28 cellular contexts compared by ENCODE assay signal in genomic region chr12:109940339-109940923, GRCh38.
"Had no signal": no experiment of that assay in that cellular context is flagged by ENCODE, and none has a peak within 500 bp of the region (broad histone marks: within the 10 kb centered on the region; RNA-seq: fewer than 3 reads in every experiment).

No MANE protein-coding gene starts in this region.

- H3K27me3 Mint-ChIP-seq: activated CD4-positive, alpha-beta memory T cell treated with anti-CD3 and anti-CD28 coated beads for 36 hours; activated CD4-positive, alpha-beta T cell treated with anti-CD3 and anti-CD28 coated beads, Interleukin-2, amount 10 ng/mL, durations not matched to agents 24 days and 14 days; activated naive CD4-positive, alpha-beta T cell treated with anti-CD3 and anti-CD28 coated beads, Interleukin-2, amount 50 U/mL, for 24 hours; activated naive CD8-positive, alpha-beta T cell treated with anti-CD3 and anti-CD28 coated beads, Interleukin-2, amount 50 U/mL, for 24 hours; activated T-cell treated with anti-CD3 and anti-CD28 coated beads, Interleukin-2, amount 50 U/mL, for 24 hours; naive thymus-derived CD8-positive, alpha-beta T cell; type B pancreatic cell had no signal

- DNase-seq: activated CD4-positive, alpha-beta memory T cell treated with anti-CD3 and anti-CD28 coated beads for 36 hours; activated CD4-positive, alpha-beta T cell treated with anti-CD3 and anti-CD28 coated beads, Interleukin-2, amount 10 ng/mL, durations not matched to agents 24 days and 14 days; activated CD4-positive, CD25-positive, alpha-beta regulatory T cell treated with anti-CD3 and anti-CD28 coated beads, Interleukin-2, amount 50 U/mL, for 72 hours; activated CD8-positive, alpha-beta memory T cell treated with anti-CD3 and anti-CD28 coated beads, Interleukin-2, amount 50 U/mL, for 4 hours; activated naive CD8-positive, alpha-beta T cell treated with anti-CD3 and anti-CD28 coated beads, Interleukin-2, amount 50 U/mL, for 24 hours; activated T-cell treated with anti-CD3 and anti-CD28 coated beads, Interleukin-2, amount 50 U/mL, for 24 hours; amygdala; central memory CD4-positive, alpha-beta T cell; effector CD8-positive, alpha-beta T cell; esophagus squamous epithelium; foreskin melanocyte; left ventricle myocardium superior; naive thymus-derived CD8-positive, alpha-beta T cell; posterior cingulate gyrus; right cardiac atrium; spleen; stimulated activated CD4-positive, alpha-beta T cell treated with anti-CD3 and anti-CD28 coated beads, Interleukin-2, amount 100 ng/mL, for 48 hours; stimulated activated naive CD4-positive, alpha-beta T cell treated with Interleukin-2 at 50 U/mL for 16 hours; T-helper 1 cell; testis; WERI-Rb-1 had no signal

- H3K4me1 ChIP-seq: breast epithelium had no signal

- H3K4me3 Mint-ChIP-seq: activated CD4-positive, alpha-beta memory T cell treated with anti-CD3 and anti-CD28 coated beads for 36 hours; activated CD4-positive, alpha-beta T cell treated with anti-CD3 and anti-CD28 coated beads, Interleukin-2, amount 10 ng/mL, durations not matched to agents 24 days and 14 days; activated naive CD4-positive, alpha-beta T cell treated with anti-CD3 and anti-CD28 coated beads, Interleukin-2, amount 50 U/mL, for 24 hours; activated naive CD8-positive, alpha-beta T cell treated with anti-CD3 and anti-CD28 coated beads, Interleukin-2, amount 50 U/mL, for 24 hours; activated T-cell treated with anti-CD3 and anti-CD28 coated beads, Interleukin-2, amount 50 U/mL, for 24 hours; mesothelial cell of epicardium; naive thymus-derived CD8-positive, alpha-beta T cell; type B pancreatic cell had no signal

- H3K9me3 Mint-ChIP-seq: activated CD4-positive, alpha-beta memory T cell treated with anti-CD3 and anti-CD28 coated beads for 36 hours; activated CD4-positive, alpha-beta T cell treated with anti-CD3 and anti-CD28 coated beads, Interleukin-2, amount 10 ng/mL, durations not matched to agents 24 days and 14 days; activated naive CD4-positive, alpha-beta T cell treated with anti-CD3 and anti-CD28 coated beads, Interleukin-2, amount 50 U/mL, for 24 hours; activated naive CD8-positive, alpha-beta T cell treated with anti-CD3 and anti-CD28 coated beads, Interleukin-2, amount 50 U/mL, for 24 hours; activated T-cell treated with anti-CD3 and anti-CD28 coated beads, Interleukin-2, amount 50 U/mL, for 24 hours; activated T-helper 2 cell treated with anti-CD3 and anti-CD28 coated beads, Interferon-gamma antibody, Interleukin-2, Interleukin-4, amounts not matched to agents 10 μg/mL and 5 μg/mL and 100 μg/mL, durations not matched to agents 14 hours and 24 hours and 36 hours; mesothelial cell of epicardium; naive thymus-derived CD8-positive, alpha-beta T cell; type B pancreatic cell had no signal

- H3K27ac ChIP-seq: breast epithelium, epithelial cell of prostate, esophagus squamous epithelium, testis, vagina, WERI-Rb-1 had no signal

- ATAC-seq: activated naive CD8-positive, alpha-beta T cell treated with anti-CD3 and anti-CD28 coated beads, Interleukin-2, amount 50 U/mL, for 24 hours; left ventricle myocardium superior; naive thymus-derived CD8-positive, alpha-beta T cell; right cardiac atrium had no signal

- H3K4me1 Mint-ChIP-seq: activated naive CD4-positive, alpha-beta T cell treated with anti-CD3 and anti-CD28 coated beads, Interleukin-2, amount 50 U/mL, for 24 hours; activated naive CD8-positive, alpha-beta T cell treated with anti-CD3 and anti-CD28 coated beads, Interleukin-2, amount 50 U/mL, for 24 hours had no signal

- H3K27ac Mint-ChIP-seq: activated CD4-positive, alpha-beta memory T cell treated with anti-CD3 and anti-CD28 coated beads for 36 hours; activated CD4-positive, alpha-beta T cell treated with anti-CD3 and anti-CD28 coated beads, Interleukin-2, amount 10 ng/mL, durations not matched to agents 24 days and 14 days; activated naive CD8-positive, alpha-beta T cell treated with anti-CD3 and anti-CD28 coated beads, Interleukin-2, amount 50 U/mL, for 24 hours; activated T-helper 2 cell treated with anti-CD3 and anti-CD28 coated beads, Interferon-gamma antibody, Interleukin-2, Interleukin-4, amounts not matched to agents 10 μg/mL and 5 μg/mL and 100 μg/mL, durations not matched to agents 14 hours and 24 hours and 36 hours; mesothelial cell of epicardium; type B pancreatic cell had no signal

- H3K4me3 ChIP-seq: breast epithelium, esophagus squamous epithelium, spleen, testis, vagina had no signal

- H3K36me3 ChIP-seq: breast epithelium had no signal

- H3K9me3 ChIP-seq: breast epithelium, esophagus squamous epithelium, spleen, testis, vagina had no signal

- H3K27me3 ChIP-seq: breast epithelium, esophagus squamous epithelium, spleen, testis, vagina had no signal
